8 cellular contexts compared by ENCODE assay signal in the genomic region with DNA sequence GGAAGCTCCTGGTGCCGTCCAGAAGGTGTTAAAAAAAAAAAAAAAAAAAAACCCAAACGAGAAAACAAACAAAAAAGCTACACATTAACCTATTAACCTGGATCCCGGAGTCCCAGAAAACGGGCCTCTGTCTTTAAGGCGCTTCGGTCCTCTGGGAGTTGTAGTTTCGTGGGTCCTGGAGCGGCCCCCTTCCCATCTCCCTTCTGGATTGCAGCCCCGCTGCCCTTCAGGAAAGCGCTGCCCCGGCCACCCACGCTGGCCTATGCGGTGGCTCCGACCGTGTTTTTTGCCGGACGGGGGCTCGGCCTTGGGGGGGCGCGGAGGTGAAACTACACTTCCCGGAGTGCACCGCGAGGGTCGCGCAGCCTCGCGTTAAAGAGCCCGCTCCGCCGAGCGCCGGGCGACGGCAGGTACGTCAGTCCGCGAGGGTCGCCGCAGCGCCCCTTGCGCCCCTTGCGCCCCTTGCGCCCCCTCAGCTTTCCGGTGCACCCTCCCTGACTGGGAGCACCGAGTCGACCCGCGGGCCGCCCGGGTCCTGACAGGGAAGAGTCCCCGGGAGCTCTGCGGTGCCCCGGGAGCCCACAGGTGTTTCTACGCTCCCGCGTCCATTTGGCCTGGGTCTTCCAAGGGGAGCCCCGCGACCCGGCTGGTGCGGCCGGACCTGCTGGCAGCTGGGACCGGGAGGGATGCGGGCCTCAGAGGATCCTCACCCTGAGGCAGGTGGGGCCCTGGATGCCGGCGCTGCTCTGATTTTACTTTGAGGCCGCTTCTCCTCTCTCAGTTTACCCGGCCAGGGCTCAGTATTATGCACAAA. TPM values are rescaled to one million over a fixed set of nuclear protein-coding genes. Genes with fewer than 3 reads are reported as not detected.
DNase-seq lines count a peak whose midpoint lies in the region; ATAC-seq and TF ChIP-seq lines count a peak whose summit lies in the region.

FCSK (plus strand) TSS at position 375 of the 814 bp plus-strand sequence. CDS start 8,596 bp downstream, outside the sequence.

- peaks cover 12% of the 10 kb centered on the region for H3K36me3 Mint-ChIP-seq in CD4-positive, alpha-beta T cell (ENCODE audit: low read depth)
- H3K36me3 Mint-ChIP-seq in activated T-helper 1 cell treated with anti-CD3 and anti-CD28 coated beads, Interleukin-12 subunit alpha, Interleukin-12 subunit beta, Interleukin-2, Interleukin-4 antibody, amounts not matched to agents 30 ng/mL and 10 ng/mL and 1 ng/mL, durations not matched to agents 14 hours and 24 hours and 36 hours (ENCODE audit: low read depth): no peaks in the 10 kb centered on the region
- no peaks in the 10 kb centered on the region for H3K36me3 Mint-ChIP-seq in natural killer cell treated with Interleukin-12 subunit alpha and Interleukin-12 subunit beta and Interleukin-15 and Interleukin-18, amount 100 ng/mL, for 72 hours

- POLR2A ChIA-PET in CD4-positive, alpha-beta T cell (lab: Charles Lee): interaction anchor here (0.8 to 3.3 kb wide), 10 partner anchors 12 to 165 kb away, joined by 3 to 54 read pairs (median 6); partner anchors contain the start of genes AARS1, COG4, DDX19A and DDX19B

- peak within 1 kb of the TSS; percentile 90 for H3K4me3 Mint-ChIP-seq in CD4-positive, alpha-beta T cell
- H3K4me3 Mint-ChIP-seq in activated T-helper 1 cell treated with anti-CD3 and anti-CD28 coated beads, Interleukin-12 subunit alpha, Interleukin-12 subunit beta, Interleukin-2, Interleukin-4 antibody, amounts not matched to agents 30 ng/mL and 10 ng/mL and 1 ng/mL, durations not matched to agents 14 hours and 24 hours and 36 hours: peak within 1 kb of the TSS; percentile 91
- peak within 1 kb of the TSS; percentile 95 for H3K4me3 Mint-ChIP-seq in natural killer cell treated with Interleukin-12 subunit alpha and Interleukin-12 subunit beta and Interleukin-15 and Interleukin-18, amount 100 ng/mL, for 72 hours

- H3K27me3 ChIP-seq in CD4-positive, alpha-beta T cell (ENCODE audit: control insufficient read depth, insufficient read depth, low read length): no peaks in the 10 kb centered on the region

- H3K9me3 ChIP-seq in CD4-positive, alpha-beta T cell (ENCODE audit: control insufficient read depth, low read length): no peaks in the 10 kb centered on the region

- peak within 1 kb of the TSS; percentile 61 for H3K27ac Mint-ChIP-seq in CD4-positive, alpha-beta T cell
- H3K27ac Mint-ChIP-seq in activated T-helper 1 cell treated with anti-CD3 and anti-CD28 coated beads, Interleukin-12 subunit alpha, Interleukin-12 subunit beta, Interleukin-2, Interleukin-4 antibody, amounts not matched to agents 30 ng/mL and 10 ng/mL and 1 ng/mL, durations not matched to agents 14 hours and 24 hours and 36 hours: peak within 1 kb of the TSS; percentile 83
- H3K27ac Mint-ChIP-seq in natural killer cell treated with Interleukin-12 subunit alpha and Interleukin-12 subunit beta and Interleukin-15 and Interleukin-18, amount 100 ng/mL, for 72 hours: peak within 1 kb of the TSS; percentile 81 to 94

- CTCF ChIA-PET in CD4-positive, alpha-beta T cell (lab: Charles Lee): interaction anchor here (0.6 to 1.5 kb wide), 6 partner anchors 12 to 113 kb away, joined by 3 to 6 read pairs (median 3); no protein-coding TSS in a partner anchor

- DNase-seq in CD4-positive, alpha-beta T cell: peak; percentile 50 to 75 (median 56)
- DNase-seq in OCI-M1 (lab: John Stamatoyannopoulos, UW) (peak; percentile 87), fibroblast of peridontal ligament (ENCODE audit: extremely low read depth) (peak; percentile 66)
- DNase-seq in activated T-helper 1 cell treated with anti-CD3 and anti-CD28 coated beads, Interleukin-12 subunit alpha, Interleukin-12 subunit beta, Interleukin-2, Interleukin-4 antibody, amounts not matched to agents 30 ng/mL and 10 ng/mL and 1 ng/mL, durations not matched to agents 14 hours and 24 hours and 36 hours (ENCODE audit: low spot score): peak; percentile 52
- DNase-seq in natural killer cell treated with Interleukin-12 subunit alpha and Interleukin-12 subunit beta and Interleukin-15 and Interleukin-18, amount 100 ng/mL, for 72 hours (ENCODE audit: low spot score): peak; percentile 79
- DNase-seq in stimulated activated naive CD8-positive, alpha-beta T cell treated with anti-CD3 and anti-CD28 coated beads, Interleukin-15, Interleukin-2, amounts not matched to agents 100 U/mL and 50 U/mL, for 24 hours: peak; percentile 76

- no peaks in the 10 kb centered on the region for H3K9me3 Mint-ChIP-seq in CD4-positive, alpha-beta T cell
- no peaks in the 10 kb centered on the region for H3K9me3 Mint-ChIP-seq in activated T-helper 1 cell treated with anti-CD3 and anti-CD28 coated beads, Interleukin-12 subunit alpha, Interleukin-12 subunit beta, Interleukin-2, Interleukin-4 antibody, amounts not matched to agents 30 ng/mL and 10 ng/mL and 1 ng/mL, durations not matched to agents 14 hours and 24 hours and 36 hours
- no peaks in the 10 kb centered on the region for H3K9me3 Mint-ChIP-seq in natural killer cell treated with Interleukin-12 subunit alpha and Interleukin-12 subunit beta and Interleukin-15 and Interleukin-18, amount 100 ng/mL, for 72 hours

- TF ChIP-seq CTCF in CD4-positive, alpha-beta T cell (IDR thresholded peaks at IDR 0.05): no peak

- peak within 1 kb of the TSS; percentile 89 for H3K27ac ChIP-seq in CD4-positive, alpha-beta T cell (ENCODE audit: low read depth, low read length)

- intact Hi-C loops in CD4-positive, alpha-beta T cell (cut with DNase I, micrococcal nuclease): loop anchor here (1.0 to 5.0 kb wide), 7 partner anchors 15 to 108 kb away; partner anchors contain the start of genes ST3GAL2 (in 2 of the 2), COG4 (in 1 of the 2), DDX19A (in 1 of the 2) and SF3B3 (in 1 of the 2)
- intact Hi-C loops in activated T-helper 1 cell treated with anti-CD3 and anti-CD28 coated beads, Interleukin-12 subunit alpha, Interleukin-12 subunit beta, Interleukin-2, Interleukin-4 antibody, amounts not matched to agents 30 ng/mL and 10 ng/mL and 1 ng/mL, durations not matched to agents 14 hours and 24 hours and 36 hours (cut with micrococcal nuclease): loop anchor here (1.0 to 5.0 kb wide), 6 partner anchors 15 to 202 kb away; partner anchors contain the start of genes COG4, EXOSC6, SF3B3 and ST3GAL2

- H3K27me3 Mint-ChIP-seq in CD4-positive, alpha-beta T cell: no peaks in the 10 kb centered on the region
- H3K27me3 Mint-ChIP-seq in activated T-helper 1 cell treated with anti-CD3 and anti-CD28 coated beads, Interleukin-12 subunit alpha, Interleukin-12 subunit beta, Interleukin-2, Interleukin-4 antibody, amounts not matched to agents 30 ng/mL and 10 ng/mL and 1 ng/mL, durations not matched to agents 14 hours and 24 hours and 36 hours (ENCODE audit: insufficient read depth): no peaks in the 10 kb centered on the region
- H3K27me3 Mint-ChIP-seq in natural killer cell treated with Interleukin-12 subunit alpha and Interleukin-12 subunit beta and Interleukin-15 and Interleukin-18, amount 100 ng/mL, for 72 hours: no peaks in the 10 kb centered on the region

- H3K4me1 Mint-ChIP-seq in CD4-positive, alpha-beta T cell (ENCODE audit: low read depth): peaks cover 23% of the 10 kb centered on the region
- peaks cover 21% of the 10 kb centered on the region for H3K4me1 Mint-ChIP-seq in activated T-helper 1 cell treated with anti-CD3 and anti-CD28 coated beads, Interleukin-12 subunit alpha, Interleukin-12 subunit beta, Interleukin-2, Interleukin-4 antibody, amounts not matched to agents 30 ng/mL and 10 ng/mL and 1 ng/mL, durations not matched to agents 14 hours and 24 hours and 36 hours (ENCODE audit: low read depth)
- peaks cover 11% of the 10 kb centered on the region in 2 donors for H3K4me1 Mint-ChIP-seq in natural killer cell treated with Interleukin-12 subunit alpha and Interleukin-12 subunit beta and Interleukin-15 and Interleukin-18, amount 100 ng/mL, for 72 hours (ENCODE audit: low read depth in 2 of 2)

- peak; percentile 91 for ATAC-seq in CD4-positive, alpha-beta T cell (ENCODE audit: poor library complexity)
- peak; percentile 86 for ATAC-seq in GM19351 (IDR thresholded peaks at IDR 0.05; ENCODE audit: unreplicated experiment)
- ATAC-seq in HG03520 (IDR thresholded peaks at IDR 0.05; ENCODE audit: unreplicated experiment): peak; percentile 74
- ATAC-seq in natural killer cell treated with Interleukin-12 subunit alpha and Interleukin-12 subunit beta and Interleukin-15 and Interleukin-18, amount 100 ng/mL, for 72 hours: peak; percentile 93 to 95
- ATAC-seq in stimulated activated naive CD8-positive, alpha-beta T cell treated with anti-CD3 and anti-CD28 coated beads, Interleukin-15, Interleukin-2, amounts not matched to agents 100 U/mL and 50 U/mL, for 24 hours: peak; percentile 93

RNA-seq across cellular contexts. Expression of gene FCSK, which starts in this region (rescaled TPM):
- total RNA-seq in CD4-positive, alpha-beta T cell: 10 to 100 TPM; 21.8 to 25.4 TPM
- 19.7 and 21.0 TPM in 2 replicates for total RNA-seq in activated T-helper 1 cell treated with anti-CD3 and anti-CD28 coated beads, Interleukin-12 subunit alpha, Interleukin-12 subunit beta, Interleukin-2, Interleukin-4 antibody, amounts not matched to agents 30 ng/mL and 10 ng/mL and 1 ng/mL, durations not matched to agents 14 hours and 24 hours and 36 hours
- total RNA-seq in natural killer cell treated with Interleukin-12 subunit alpha and Interleukin-12 subunit beta and Interleukin-15 and Interleukin-18, amount 100 ng/mL, for 72 hours: 10 to 100 TPM; 19.4 to 35.2 TPM

Comparison
In these comparisons a context has a peak if more than half of its experiments do, and no peak if none do; other contexts are left out.
1. Peak in every context shown above with its lines: DNase-seq, ATAC-seq and H3K27ac ChIP-seq.